ENCODE assay signal across 15 cellular contexts in genomic region chr2:148184967-148185366, GRCh38.
"Had no signal": no experiment of that assay in that cellular context is flagged by ENCODE, and none has a peak within 500 bp of the region (broad histone marks: within the 10 kb centered on the region; RNA-seq: fewer than 3 reads in every experiment).

No MANE protein-coding gene starts in this region.

- ATAC-seq: esophagus mucosa, heart left ventricle, left colon, mucosa of descending colon, natural killer cell had no signal

- DNase-seq: effector memory CD4-positive, alpha-beta T cell; heart left ventricle; hippocampal formation; left colon; mucosa of descending colon; natural killer cell; posterior cingulate gyrus; sigmoid colon; stimulated activated CD4-positive, alpha-beta T cell treated with anti-CD3 and anti-CD28 coated beads, Interleukin-2, amount 100 ng/mL, for 24 hours; stimulated activated CD4-positive, alpha-beta T cell treated with anti-CD3 and anti-CD28 coated beads, Interleukin-4, amount 100 ng/mL, for 4 hours; stimulated activated naive CD4-positive, alpha-beta T cell; stomach; substantia nigra; transverse colon had no signal
